In genomic region chr1:71047635-71048607, GRCh38 we compare ENCODE assay signal across 8 cellular contexts. TPM values are rescaled to one million over a fixed set of nuclear protein-coding genes. Genes with fewer than 3 reads are reported as not detected.
DNase-seq lines count a peak whose midpoint lies in the region; ATAC-seq, FAIRE-seq and TF ChIP-seq lines count a peak whose summit lies in the region.

PTGER3 (minus strand) TSS chr1:71047816; CDS start chr1:71047577, 239 bp downstream.

- no peak for FAIRE-seq in H1 (lab: Jason Lieb, UNC)

- H3K9me2 ChIP-seq in MM.1S (replicated peaks; ENCODE audit: insufficient read depth, low read length), result no peaks in the 10 kb centered on the region

- no peak within 1 kb of the TSS for H4K5ac ChIP-seq in H1 (ENCODE audit: insufficient read length, low read depth, low read length)

- ATAC-seq in Right ventricle myocardium inferior (peak; percentile 74), GM18517 (IDR thresholded peaks at IDR 0.05; ENCODE audit: unreplicated experiment) (no peak)

- peak; percentile 91 for DNase-seq in Right ventricle myocardium inferior (ENCODE audit: missing footprints)
- DNase-seq in cardiac septum (ENCODE audit: low spot score), result no peak
- DNase-seq in MM.1S, result no peak
- DNase-seq in activated CD4-positive, alpha-beta T cell treated with anti-CD3 and anti-CD28 coated beads, Interleukin-2, amount 50 U/mL, for 4 hours, result peak; percentile 34 to 43
- peak in 1 of 2 experiments; percentile 82 for DNase-seq in H1 (ENCODE audit: low read depth in 1 of 2, low spot score in 2 of 2)

- peaks cover 10% of the 10 kb centered on the region; the same call in 1 of the 2 replicates for H3K23me2 ChIP-seq in H1 (ENCODE audit: low read depth, low read length)

- H3K9me3 ChIP-seq in MM.1S (replicated peaks; ENCODE audit: insufficient read depth, low read length) (no peaks in the 10 kb centered on the region), H1 (ENCODE audit: insufficient read depth in 2 of 2, low read depth in 1 of 2, low read length in 1 of 2) (no peaks in the 10 kb centered on the region), mucosa of stomach (ENCODE audit: control insufficient read depth, low read length) (no peaks in the 10 kb centered on the region), subcutaneous abdominal adipose tissue (ENCODE audit: control insufficient read depth in 5 of 5, low read length in 5 of 5) (no peaks in the 10 kb centered on the region)

- H2BK20ac ChIP-seq in H1 (ENCODE audit: low read length), result peak within 1 kb of the TSS; percentile 6; the same call in 1 of the 2 replicates

- POLR2A ChIA-PET in H1 (lab: Charles Lee; ENCODE audit: partially characterized antibody), result interaction anchor here (0.8 to 0.9 kb wide), 2 partner anchors 10 to 637 kb away, joined by 3 read pairs; partner anchors contain the start of gene CTH

- peak within 1 kb of the TSS; percentile 47; the same call in 1 of the 2 replicates for H3K4me2 ChIP-seq in MM.1S (ENCODE audit: low read depth, low read length)
- H3K4me2 ChIP-seq in H1 (ENCODE audit: insufficient read depth in 1 of 2, low read depth in 2 of 2, low read length in 2 of 2), result peak within 1 kb of the TSS; percentile 84 to 100

- H3K27ac ChIP-seq in MM.1S (ENCODE audit: low read length), result no peak within 1 kb of the TSS
- H3K27ac ChIP-seq in H1 (ENCODE audit: low read depth, low read length), result no peak within 1 kb of the TSS
- H3K27ac ChIP-seq in subcutaneous abdominal adipose tissue (ENCODE audit: low read depth, low read length), result peak within 1 kb of the TSS; percentile 71

- CTCF ChIA-PET in H1 (lab: Charles Lee; ENCODE audit: partially characterized antibody), result interaction anchor here (0.7 to 1.1 kb wide), 4 partner anchors 13 to 482 kb away, joined by 3 read pairs; no protein-coding TSS in a partner anchor

- H4K91ac ChIP-seq in H1 (replicated peaks; ENCODE audit: insufficient read length, low read length), result peak within 1 kb of the TSS; percentile 95

- H3K56ac ChIP-seq in H1 (replicated peaks; ENCODE audit: insufficient read length, low read depth, low read length), result no peak within 1 kb of the TSS

- H3K27me3 ChIP-seq in MM.1S (replicated peaks; ENCODE audit: insufficient read depth, low read length) (no peaks in the 10 kb centered on the region; the same call in 1 of the 2 replicates), H1 (replicated peaks in 1 of 4; ENCODE audit: control insufficient read depth in 3 of 4, extremely low read depth in 1 of 4, insufficient read depth in 3 of 4, low read length in 3 of 4) (peaks cover 17 to 28% (median 21%) of the 10 kb centered on the region in 4 experiments), mucosa of stomach (ENCODE audit: control insufficient read depth, insufficient read depth, low read length) (peaks cover 40% of the 10 kb centered on the region), subcutaneous abdominal adipose tissue (ENCODE audit: control insufficient read depth in 5 of 5, insufficient read depth in 4 of 5, low read length in 5 of 5) (peaks cover 0 to 17% (median 7%) of the 10 kb centered on the region in 5 donors)

- peak within 1 kb of the TSS; percentile 92 for H4K8ac ChIP-seq in H1 (ENCODE audit: extremely low read depth, insufficient read depth, low read length)

- peak within 1 kb of the TSS; percentile 54; the same call in 1 of the 2 replicates for H2BK15ac ChIP-seq in H1 (ENCODE audit: low read length)

- no peak for TF ChIP-seq EP300 in H1 (IDR thresholded peaks at IDR 0.05; ENCODE audit: borderline replicate concordance in 1 of 2, low read depth in 2 of 2, low read length in 2 of 2)

- no peak within 1 kb of the TSS for H2AK5ac ChIP-seq in H1 (ENCODE audit: low read depth, low read length)

- no peaks in the 10 kb centered on the region for H3K36me3 ChIP-seq in MM.1S (replicated peaks; ENCODE audit: insufficient read depth, low read length)
- H3K36me3 ChIP-seq in H1 (ENCODE audit: control insufficient read depth in 2 of 4, insufficient read depth in 4 of 4, low read length in 3 of 4), result no peaks in the 10 kb centered on the region
- H3K36me3 ChIP-seq in mucosa of stomach (ENCODE audit: control insufficient read depth, insufficient read depth, low read length), result no peaks in the 10 kb centered on the region
- no peaks in the 10 kb centered on the region for H3K36me3 ChIP-seq in subcutaneous abdominal adipose tissue (ENCODE audit: control insufficient read depth in 5 of 5, insufficient read depth in 5 of 5, low read length in 5 of 5)

- H3K79me2 ChIP-seq in MM.1S (ENCODE audit: low read length), result no peaks in the 10 kb centered on the region
- no peaks in the 10 kb centered on the region for H3K79me2 ChIP-seq in H1 (ENCODE audit: control insufficient read depth in 1 of 2, insufficient read depth in 2 of 2, low read length in 2 of 2)

- H3K14ac ChIP-seq in H1 (ENCODE audit: insufficient read length), result no peak within 1 kb of the TSS

- no peak within 1 kb of the TSS for H3K23ac ChIP-seq in H1 (ENCODE audit: insufficient read length)

- H3K4me1 ChIP-seq in MM.1S (ENCODE audit: low read length), result no peaks in the 10 kb centered on the region
- peaks cover 0 to 7% (median 3%) of the 10 kb centered on the region in 4 experiments; a peak in 4 of 7 replicates for H3K4me1 ChIP-seq in H1 (replicated peaks in 1 of 4; ENCODE audit: control insufficient read depth in 3 of 4, insufficient read depth in 4 of 4, low read length in 3 of 4)
- peaks cover 4% of the 10 kb centered on the region for H3K4me1 ChIP-seq in mucosa of stomach (ENCODE audit: control insufficient read depth, insufficient read depth, low read length)
- H3K4me1 ChIP-seq in subcutaneous abdominal adipose tissue (ENCODE audit: control insufficient read depth in 5 of 5, insufficient read depth in 5 of 5, low read length in 5 of 5), result peaks cover 0 to 27% (median 26%) of the 10 kb centered on the region in 5 donors

- no peak for TF ChIP-seq RAD21 in H1 (IDR thresholded peaks at IDR 0.05 in 1 of 2, conservative IDR thresholded peaks at IDR 0.05 in 1 of 2; ENCODE audit: low read depth in 2 of 2, low read length in 2 of 2)

- intact Hi-C loops in Right ventricle myocardium inferior (cut with DNase I), result no loop called here
- intact Hi-C loops in cardiac septum (cut with DNase I), result loop anchor here (2.0 kb wide), 1 partner anchor 363 kb away; no protein-coding TSS in a partner anchor

- TF ChIP-seq POLR2A in H1 (IDR thresholded peaks at IDR 0.05; ENCODE audit: control extremely low read depth in 1 of 2, low read depth in 2 of 2, low read length in 2 of 2), result 0 out of 3 replicates have a peak, but pooled peaks of 1 of the 2 experiments have one; percentile 29

- no peaks in the 10 kb centered on the region for H3F3A ChIP-seq in MM.1S (ENCODE audit: insufficient read depth, low read length)

- peak within 1 kb of the TSS; percentile 8; the same call in 1 of the 2 replicates for H3K4me3 ChIP-seq in MM.1S (ENCODE audit: low read length)
- H3K4me3 ChIP-seq in H1 (ENCODE audit: extremely low read depth in 1 of 4, insufficient read depth in 2 of 4, low read depth in 3 of 4, low read length in 4 of 4), result peak within 1 kb of the TSS; percentile 38 to 69 (median 63)
- H3K4me3 ChIP-seq in mucosa of stomach (ENCODE audit: low read length), result peak within 1 kb of the TSS; percentile 21
- H3K4me3 ChIP-seq in subcutaneous abdominal adipose tissue (ENCODE audit: low read depth in 1 of 5, low read length in 5 of 5), result peak within 1 kb of the TSS; percentile 80 to 99 (median 88)

- H2BK12ac ChIP-seq in H1 (ENCODE audit: low read depth, low read length), result peak within 1 kb of the TSS; percentile 99

- 8% methylated on average over 31 of the region's 56 CpGs; no CpG with 5 or more reads in 1 of the 2 experiments for WGBS in H1 (ENCODE audit: extremely low coverage in 1 of 2, insufficient coverage in 1 of 2, insufficient read length in 1 of 2, insufficient replicate concordance in 2 of 2, low coverage in 1 of 2, low lambda C conversion rate in 2 of 2, missing lambda C conversion rate in 1 of 2), 2 experiments

- peak within 1 kb of the TSS; percentile 31; the same call in 1 of the 2 replicates for H2BK5ac ChIP-seq in H1 (ENCODE audit: low read depth, low read length)

- H4K20me1 ChIP-seq in MM.1S (ENCODE audit: insufficient read depth, low read length) (no peaks in the 10 kb centered on the region), H1 (replicated peaks in 1 of 2; ENCODE audit: control insufficient read depth in 1 of 2, insufficient read depth in 2 of 2, low read length in 2 of 2) (no peaks in the 10 kb centered on the region)

- H3K9ac ChIP-seq in MM.1S (ENCODE audit: low read length) (no peak within 1 kb of the TSS), H1 (replicated peaks in 1 of 4; ENCODE audit: extremely low read depth in 1 of 4, low read depth in 3 of 4, low read length in 3 of 4) (peak within 1 kb of the TSS in 2 of 4 experiments; percentile 39 to 47; a peak in 5 of 7 replicates), mucosa of stomach (ENCODE audit: low read length) (no peak within 1 kb of the TSS), subcutaneous abdominal adipose tissue (ENCODE audit: low read length in 5 of 5) (peak within 1 kb of the TSS; percentile 26 to 83 (median 76))

- no peaks in the 10 kb centered on the region for H3K79me1 ChIP-seq in H1 (ENCODE audit: low read depth, low read length)

- H3K4ac ChIP-seq in H1 (replicated peaks; ENCODE audit: insufficient read length, low read depth, low read length), result no peak within 1 kb of the TSS

- no peak within 1 kb of the TSS for H2AFZ ChIP-seq in MM.1S (ENCODE audit: low read length)
- peak within 1 kb of the TSS; percentile 100 for H2AFZ ChIP-seq in H1 (ENCODE audit: low read length)

- H2BK120ac ChIP-seq in H1 (replicated peaks; ENCODE audit: low read depth, low read length), result no peak within 1 kb of the TSS

- H3K18ac ChIP-seq in H1 (ENCODE audit: extremely low read depth, low read length), result peak within 1 kb of the TSS; percentile 78

- TF ChIP-seq CTCF in MM.1S (IDR thresholded peaks at IDR 0.05; ENCODE audit: low read length) (no peak), H1 (IDR thresholded peaks at IDR 0.05; ENCODE audit: control extremely low read depth in 1 of 3, insufficient read depth in 1 of 3, low read depth in 1 of 3, low read length in 3 of 3) (no peak)

TF ChIP-seq in H1, 55 proteins besides CTCF, POLR2A, EP300 and RAD21 (continues in another document):
- TF ChIP-seq JUND (IDR thresholded peaks at IDR 0.05; ENCODE audit: low read length), result no peak
- peak; percentile 24 for TF ChIP-seq EZH2 (IDR thresholded peaks at IDR 0.05; ENCODE audit: low read depth, low read length, severe bottlenecking)
- no peak for TF ChIP-seq YY1 (IDR thresholded peaks at IDR 0.05; ENCODE audit: low read depth, low read length)
- no peak for TF ChIP-seq RFX5 (IDR thresholded peaks at IDR 0.05; ENCODE audit: borderline replicate concordance, low read depth, low read length)

RNA-seq across cellular contexts. Expression of gene PTGER3, which starts in this region (rescaled TPM):
- total RNA-seq in Right ventricle myocardium inferior (4.9 TPM), cardiac septum (1.1 TPM)
- total RNA-seq in H1 (2021; fragmentation: NEBNext Ultra II Directional; extraction: Animal tissue kit (Norgen Biotek cat#: 25700)), result 0.82 and 1.2 TPM in 2 replicates
- polyA plus RNA-seq in H1 (2011; rRNA removed), result 0.38 and 0.71 TPM in 2 replicates
- 0.23 TPM for polyA plus RNA-seq in H1 (2011; cell fraction: cytosol; rRNA removed)
- polyA plus RNA-seq in H1 (2011; cell fraction: nucleus; rRNA removed), result 1.2 TPM
- 0.19 to 0.54 TPM (median 0.35 TPM) in 4 replicates for polyA plus RNA-seq in H1 (2012, experiment 1 of 2)
- polyA plus RNA-seq in H1 (2012, experiment 2 of 2), result 0.04 TPM
- 0.57 TPM for polyA plus RNA-seq in H1 (2013, experiment 1 of 2)
- polyA plus RNA-seq in H1 (2013, experiment 2 of 2), result 0.50 TPM
- 0.61 and 0.73 TPM in 2 replicates for polyA minus RNA-seq in H1 (2011; rRNA and poly(A)+ RNA removed)
- polyA minus RNA-seq in H1 (2011; cell fraction: cytosol; rRNA and poly(A)+ RNA removed), result 0.15 TPM
- polyA minus RNA-seq in H1 (2011; cell fraction: nucleus; rRNA and poly(A)+ RNA removed), result 2.3 TPM

Comparison
In these comparisons a context has a peak if more than half of its experiments do, and no peak if none do; other contexts are left out.
1. DNase-seq: peak in Right ventricle myocardium inferior (single experiment) and activated CD4-positive, alpha-beta T cell treated with anti-CD3 and anti-CD28 coated beads, Interleukin-2, amount 50 U/mL, for 4 hours (2 of 2); none in cardiac septum (single experiment) and MM.1S (single experiment).
2. H3K4me3 ChIP-seq: peak in every context shown above with its lines; median percentile 88 in subcutaneous abdominal adipose tissue; 63 in H1; 21 in mucosa of stomach; 8 in MM.1S.
3. H3K9ac ChIP-seq: peak in subcutaneous abdominal adipose tissue (5 of 5); none in MM.1S (single experiment) and mucosa of stomach (single experiment).